9 cellular contexts compared by ENCODE assay signal in genomic region chr16:8863594-8864424, GRCh38. TPM values are rescaled to one million over a fixed set of nuclear protein-coding genes. Genes with fewer than 3 reads are reported as not detected.
DNase-seq lines count a peak whose midpoint lies in the region; ATAC-seq and TF ChIP-seq lines count a peak whose summit lies in the region.
"Had no signal": no experiment of that assay in that cellular context is flagged by ENCODE, and none has a peak within 500 bp of the region (broad histone marks: within the 10 kb centered on the region; RNA-seq: fewer than 3 reads in every experiment).

No MANE protein-coding gene starts in this region.

- H3K4me3 ChIP-seq in psoas muscle, result no peak overlapping the region

- no peak for TF ChIP-seq CTCF in psoas muscle (IDR thresholded peaks at IDR 0.05)

- H3K27ac ChIP-seq in psoas muscle, result no peak overlapping the region
- H3K27ac ChIP-seq: neutrophil had no signal

- TF ChIP-seq POLR2A in GM18505 (IDR thresholded peaks at IDR 0.05; ENCODE audit: borderline replicate concordance, extremely low read depth, insufficient read depth, insufficient read length), result peak; percentile 9

- H3K9me3 ChIP-seq in psoas muscle, result no peaks in the 10 kb centered on the region
- H3K9me3 ChIP-seq: neutrophil had no signal

- H3K27me3 ChIP-seq in psoas muscle (ENCODE audit: insufficient read depth in 3 of 3, low read length in 2 of 3), result peaks cover 0 to 34% (median 8%) of the 10 kb centered on the region in 3 donors
- H3K27me3 ChIP-seq: neutrophil had no signal

- 55 to 59% (median 59%) methylated on average over 16 to 17 of the region's 17 CpGs for WGBS in psoas muscle, 3 donors

- no peaks in the 10 kb centered on the region for H3K36me3 ChIP-seq in psoas muscle (ENCODE audit: insufficient read depth in 1 of 2, low read depth in 1 of 2)

- peaks cover 6% of the 10 kb centered on the region for H3K4me1 ChIP-seq in psoas muscle

- intact Hi-C loops in psoas muscle (cut with DNase I), result no loop called here

- DNase-seq in RKO (ENCODE audit: low spot score) (peak; percentile 42), globus pallidus (ENCODE audit: low spot score) (peak; percentile 97), psoas muscle (peak; percentile 56 to 71), Kasumi-1 (lab: John Stamatoyannopoulos, UW) (no peak), activated gamma-delta T cell (lab: John Stamatoyannopoulos, UW) (no peak), GM19240 (ENCODE audit: insufficient read length, low spot score) (no peak)

- ATAC-seq in GM18505 (IDR thresholded peaks at IDR 0.05; ENCODE audit: unreplicated experiment), result no peak
- ATAC-seq in psoas muscle, result peak; percentile 30 to 38 (median 32)
- ATAC-seq in GM18858 (IDR thresholded peaks at IDR 0.05; ENCODE audit: unreplicated experiment), result no peak

RNA-seq across cellular contexts. Expression of gene CARHSP1, which starts 5.0 kb away (rescaled TPM):
- 10 to 100 TPM in 3 of 4 donors, 1 to 10 TPM in 1; 9.8 to 23.0 (median 13.5) TPM for total RNA-seq in psoas muscle
- polyA plus RNA-seq in psoas muscle, result 10 to 100 TPM; 16.6 to 19.6 (median 19.1) TPM

RNA-seq across cellular contexts. Expression of gene LITAFD, which starts 18.3 kb away (rescaled TPM):
- not detected for total RNA-seq in psoas muscle
- not detected for polyA plus RNA-seq in psoas muscle

Comparison
In these comparisons a context has a peak if more than half of its experiments do, and no peak if none do; other contexts are left out.
1. ATAC-seq: peak in psoas muscle (4 of 4); none in GM18505 (single experiment) and GM18858 (single experiment).
2. DNase-seq: peak in RKO (single experiment), globus pallidus (single experiment) and psoas muscle (2 of 2); none in Kasumi-1 (0 of 2), activated gamma-delta T cell (single experiment) and GM19240 (single experiment).